ENCODE assay signal across 29 cellular contexts in the genomic region with DNA sequence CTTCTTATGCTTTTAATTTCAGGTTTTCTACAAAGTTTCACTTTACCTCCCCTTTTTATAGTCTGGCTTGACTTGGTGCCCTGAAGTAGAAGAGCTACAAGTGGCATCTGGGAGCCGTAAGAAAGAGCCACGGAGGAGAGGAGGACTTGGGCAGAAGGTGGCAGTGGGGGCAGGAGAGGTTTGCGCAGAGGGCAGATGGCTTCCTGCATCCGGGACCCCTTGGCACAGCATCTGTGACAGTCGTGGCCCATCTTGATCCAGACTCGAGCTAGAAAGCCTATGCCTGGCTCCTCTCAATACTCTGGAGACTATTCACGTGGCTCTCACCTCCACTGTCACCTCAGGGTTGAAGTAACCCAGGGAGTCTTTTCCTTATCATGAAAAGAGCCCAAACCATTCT.
"Had no signal": no experiment of that assay in that cellular context is flagged by ENCODE, and none has a peak within 500 bp of the region (broad histone marks: within the 10 kb centered on the region; RNA-seq: fewer than 3 reads in every experiment).

No MANE protein-coding gene starts in this region.

- H3K4me3 ChIP-seq: dorsolateral prefrontal cortex, esophagus muscularis mucosa, gastroesophageal sphincter, heart left ventricle, hepatocyte, left lung, prostate gland, right atrium auricular region, smooth muscle cell, suprapubic skin, transverse colon, upper lobe of right lung, uterus had no signal

- DNase-seq: dorsolateral prefrontal cortex; effector CD4-positive, alpha-beta T cell; foreskin keratinocyte; heart left ventricle; kidney; left lung; mesenchymal stem cell; midbrain; naive thymus-derived CD8-positive, alpha-beta T cell; nephron progenitor cell; nucleus accumbens; stimulated activated CD4-positive, alpha-beta T cell treated with anti-CD3 and anti-CD28 coated beads, Interleukin-12 subunit alpha, Interleukin-12 subunit beta, amount 100 ng/mL, for 4 hours; stimulated activated CD4-positive, alpha-beta T cell treated with anti-CD3 and anti-CD28 coated beads, Interleukin-1b, Interleukin-23, amount 100 ng/mL, for 48 hours; stimulated activated CD4-positive, alpha-beta T cell treated with anti-CD3 and anti-CD28 coated beads, Interleukin-4, amount 100 ng/mL, for 1 hour; stimulated activated CD8-positive, alpha-beta memory T cell treated with anti-CD3 and anti-CD28 coated beads, Interleukin-4, amount 100 ng/mL, for 48 hours; stimulated activated naive CD4-positive, alpha-beta T cell; stimulated activated naive CD8-positive, alpha-beta T cell treated with anti-CD3 and anti-CD28 coated beads, Interleukin-15, amount 100 ng/mL, for 72 hours; transverse colon; upper lobe of right lung; uterus had no signal

- H3K27ac ChIP-seq: dorsolateral prefrontal cortex, esophagus muscularis mucosa, foreskin keratinocyte, gastroesophageal sphincter, heart left ventricle, left lung, parathyroid adenoma, prostate gland, right atrium auricular region, suprapubic skin, transverse colon, upper lobe of right lung, uterus had no signal

- H3K4me1 ChIP-seq: parathyroid adenoma, prostate gland, transverse colon, uterus had no signal

- H2AFZ ChIP-seq: hepatocyte, parathyroid adenoma had no signal

- H3K4me2 ChIP-seq: hepatocyte, smooth muscle cell had no signal

- H3K9ac ChIP-seq: parathyroid adenoma had no signal

- H3K4me3 Mint-ChIP-seq: naive thymus-derived CD8-positive, alpha-beta T cell; nephron progenitor cell; stimulated activated naive CD8-positive, alpha-beta T cell treated with anti-CD3 and anti-CD28 coated beads, Interleukin-15, amount 100 ng/mL, for 72 hours had no signal

- H3K27ac Mint-ChIP-seq: naive thymus-derived CD8-positive, alpha-beta T cell; nephron progenitor cell; stimulated activated naive CD8-positive, alpha-beta T cell treated with anti-CD3 and anti-CD28 coated beads, Interleukin-15, amount 100 ng/mL, for 72 hours had no signal

- H3K36me3 ChIP-seq: esophagus muscularis mucosa, gastroesophageal sphincter, heart left ventricle, left lung, prostate gland, right atrium auricular region, suprapubic skin, transverse colon, upper lobe of right lung, uterus had no signal

- H3K27me3 ChIP-seq: hepatocyte, right atrium auricular region, suprapubic skin, upper lobe of right lung, uterus had no signal

- H3K9me3 ChIP-seq: prostate gland, suprapubic skin, transverse colon, upper lobe of right lung had no signal

- ATAC-seq: foreskin keratinocyte; gastroesophageal sphincter; heart left ventricle; left lung; naive thymus-derived CD8-positive, alpha-beta T cell; sciatic nerve; stimulated activated naive CD8-positive, alpha-beta T cell treated with anti-CD3 and anti-CD28 coated beads, Interleukin-15, amount 100 ng/mL, for 72 hours; upper lobe of right lung had no signal
